1 cellular context compared by ENCODE assay signal in the genomic region with DNA sequence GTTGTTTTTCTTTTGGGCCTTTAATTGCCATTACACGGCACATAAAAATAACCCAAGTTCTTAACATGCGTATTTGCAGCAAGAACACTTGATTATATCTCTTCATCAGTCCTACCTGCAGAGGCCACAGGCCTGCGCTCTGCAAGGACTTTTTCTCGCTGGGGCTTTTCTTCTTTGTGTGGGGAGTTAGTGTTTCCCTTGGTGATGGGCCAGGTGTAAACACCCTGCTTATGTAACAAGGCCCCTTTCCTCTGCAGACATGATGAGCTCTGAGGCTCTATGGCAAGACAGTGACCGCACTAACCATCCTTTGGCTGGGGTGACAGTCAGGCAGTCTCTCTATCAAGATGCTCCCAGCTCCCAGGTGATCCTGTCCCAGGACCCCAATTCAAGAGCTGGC.
TF ChIP-seq lines count a peak whose summit lies in the region.

No MANE protein-coding gene starts in this region.

TF ChIP-seq in WTC11, 78 proteins besides CTCF, POLR2A, EP300 and RAD21 (continued from another document):
- TF ChIP-seq MAX (CRISPR knock-in tag; IDR thresholded peaks at IDR 0.05), result no peak
